ENCODE assay signal across 8 cellular contexts in the genomic region with DNA sequence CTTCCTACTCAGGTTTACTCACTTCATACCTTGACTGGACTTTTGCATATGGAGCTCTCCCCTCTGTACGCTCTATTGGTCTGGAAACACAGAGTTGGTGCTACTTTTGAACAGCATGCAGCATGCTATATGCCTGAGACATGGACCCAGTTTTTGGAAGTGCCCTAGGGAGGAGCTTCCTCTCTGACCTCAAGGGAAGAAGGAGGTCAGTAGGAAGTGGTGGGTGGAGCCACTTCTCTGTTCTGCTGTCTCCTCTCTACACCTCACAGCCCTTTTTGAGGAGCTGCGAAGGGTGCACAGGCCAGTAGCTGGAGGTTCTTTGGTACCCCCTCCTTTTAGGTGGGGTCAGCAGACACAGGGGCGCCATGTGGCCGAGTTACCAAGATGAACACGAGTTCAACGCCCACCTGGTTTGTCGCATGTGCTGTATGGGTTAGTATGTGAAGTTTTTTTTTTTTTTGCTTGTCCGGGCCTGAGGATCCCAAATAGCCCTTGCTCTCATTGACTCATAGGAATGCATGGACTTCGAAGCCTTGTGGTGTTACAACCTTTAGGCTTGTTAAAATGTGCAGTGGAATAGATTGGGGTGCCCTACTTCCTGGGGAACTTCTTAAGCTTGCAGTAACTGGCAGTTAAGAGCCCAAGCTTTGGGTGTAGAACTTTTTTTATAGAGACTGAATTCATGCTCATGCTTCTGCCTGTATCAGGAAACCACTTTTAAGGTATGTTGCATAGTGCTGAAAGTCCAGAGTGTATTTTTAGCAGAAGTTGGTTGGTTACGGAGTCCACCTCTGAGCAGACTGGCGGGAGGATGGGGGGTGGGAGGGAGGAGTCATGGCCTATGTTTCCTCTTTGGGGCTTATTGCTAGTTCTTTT.
DNase-seq lines count a peak whose midpoint lies in the region; ATAC-seq, FAIRE-seq and TF ChIP-seq lines count a peak whose summit lies in the region.

No MANE protein-coding gene starts in this region.

- no peak overlapping the region for H3K4me3 Mint-ChIP-seq in nephron

- TF ChIP-seq CTCF in choroid plexus epithelial cell (conservative IDR thresholded peaks at IDR 0.05; ENCODE audit: low read depth, low read length) (no peak), nephron (IDR thresholded peaks at IDR 0.05; ENCODE audit: unreplicated experiment in 3 of 3) (no peak)

- no peak for FAIRE-seq in RCC 7860 (lab: Jason Lieb, UNC)

- H3K9me3 Mint-ChIP-seq in nephron = no peaks in the 10 kb centered on the region

- peak; percentile 59 for TF ChIP-seq POLR2A in GM18526 (IDR thresholded peaks at IDR 0.05; ENCODE audit: extremely low read depth, insufficient read length)

- peak overlapping the region; percentile 80 to 88 (median 83) for H3K27ac Mint-ChIP-seq in nephron

- DNase-seq in choroid plexus epithelial cell (ENCODE audit: low read depth) = peak; percentile 55
- DNase-seq in NCI-H187 treated with DMSO at 0.1 percent for 48 hours (lab: John Stamatoyannopoulos, UW) = no peak
- DNase-seq in HuH-7.5 (ENCODE audit: low spot score) = no peak
- DNase-seq in RCC 7860 (ENCODE audit: low spot score) = no peak

- no peaks in the 10 kb centered on the region for H3K36me3 Mint-ChIP-seq in nephron (ENCODE audit: low read depth)

- no peaks in the 10 kb centered on the region for H3K27me3 Mint-ChIP-seq in nephron (ENCODE audit: low read depth)

- H3K4me3 ChIP-seq in choroid plexus epithelial cell (ENCODE audit: low read depth, low read length) = no peak overlapping the region

- ATAC-seq in HG02870 (IDR thresholded peaks at IDR 0.05; ENCODE audit: unreplicated experiment) (peak; percentile 46), SK-N-SH treated with all-trans-retinoic acid at 6 μM for 48 hours (0 out of 3 replicates have a peak, but pooled peaks have one; percentile 8)

- peaks cover 39% of the 10 kb centered on the region for H3K4me1 Mint-ChIP-seq in nephron

TF ChIP-seq in SK-N-SH treated with all-trans-retinoic acid at 6 μM for 48 hours, 23 proteins besides CTCF, POLR2A, EP300 and RAD21:
- no peak for TF ChIP-seq ZFP30 (CRISPR knock-in tag; IDR thresholded peaks at IDR 0.05)
- no peak for TF ChIP-seq CREB5 (CRISPR knock-in tag; IDR thresholded peaks at IDR 0.05; ENCODE audit: low read depth)
- no peak for TF ChIP-seq CSDC2 (CRISPR knock-in tag; IDR thresholded peaks at IDR 0.05)
- no peak for TF ChIP-seq PPARA (CRISPR knock-in tag; IDR thresholded peaks at IDR 0.05; ENCODE audit: borderline replicate concordance)
- TF ChIP-seq, protein P1, sequence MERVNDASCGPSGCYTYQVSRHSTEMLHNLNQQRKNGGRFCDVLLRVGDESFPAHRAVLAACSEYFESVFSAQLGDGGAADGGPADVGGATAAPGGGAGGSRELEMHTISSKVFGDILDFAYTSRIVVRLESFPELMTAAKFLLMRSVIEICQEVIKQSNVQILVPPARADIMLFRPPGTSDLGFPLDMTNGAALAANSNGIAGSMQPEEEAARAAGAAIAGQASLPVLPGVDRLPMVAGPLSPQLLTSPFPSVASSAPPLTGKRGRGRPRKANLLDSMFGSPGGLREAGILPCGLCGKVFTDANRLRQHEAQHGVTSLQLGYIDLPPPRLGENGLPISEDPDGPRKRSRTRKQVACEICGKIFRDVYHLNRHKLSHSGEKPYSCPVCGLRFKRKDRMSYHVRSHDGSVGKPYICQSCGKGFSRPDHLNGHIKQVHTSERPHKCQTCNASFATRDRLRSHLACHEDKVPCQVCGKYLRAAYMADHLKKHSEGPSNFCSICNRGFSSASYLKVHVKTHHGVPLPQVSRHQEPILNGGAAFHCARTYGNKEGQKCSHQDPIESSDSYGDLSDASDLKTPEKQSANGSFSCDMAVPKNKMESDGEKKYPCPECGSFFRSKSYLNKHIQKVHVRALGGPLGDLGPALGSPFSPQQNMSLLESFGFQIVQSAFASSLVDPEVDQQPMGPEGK (CRISPR knock-in tag; IDR thresholded peaks at IDR 0.05; ENCODE audit: borderline replicate concordance) = no peak
- no peak for TF ChIP-seq OSR1 (CRISPR knock-in tag; IDR thresholded peaks at IDR 0.05)
- TF ChIP-seq TCF4 (CRISPR knock-in tag; IDR thresholded peaks at IDR 0.05; ENCODE audit: borderline replicate concordance) = no peak
- no peak for TF ChIP-seq ZNF70 (CRISPR knock-in tag; IDR thresholded peaks at IDR 0.05)
- no peak for TF ChIP-seq ISL1 (CRISPR knock-in tag; IDR thresholded peaks at IDR 0.05)
- TF ChIP-seq CSRNP3 (CRISPR knock-in tag; IDR thresholded peaks at IDR 0.05) = no peak
- TF ChIP-seq ZNF565 (CRISPR knock-in tag; conservative IDR thresholded peaks at IDR 0.05; ENCODE audit: low read depth) = no peak
- TF ChIP-seq SNAI2 (CRISPR knock-in tag; IDR thresholded peaks at IDR 0.05) = no peak
- TF ChIP-seq RARB (CRISPR knock-in tag; IDR thresholded peaks at IDR 0.05) = no peak
- no peak for TF ChIP-seq GLIS3 (CRISPR knock-in tag; IDR thresholded peaks at IDR 0.05)
- TF ChIP-seq ZNF8 (CRISPR knock-in tag; IDR thresholded peaks at IDR 0.05) = no peak
- no peak for TF ChIP-seq ARNTL (CRISPR knock-in tag; IDR thresholded peaks at IDR 0.05; ENCODE audit: borderline replicate concordance, low read depth)
